26 cellular contexts compared by ENCODE assay signal in genomic region chr20:37976862-37977261, GRCh38. TPM values are rescaled to one million over a fixed set of nuclear protein-coding genes. Genes with fewer than 3 reads are reported as not detected.
DNase-seq lines count a peak whose midpoint lies in the region; ATAC-seq and TF ChIP-seq lines count a peak whose summit lies in the region.
"Had no signal": no experiment of that assay in that cellular context is flagged by ENCODE, and none has a peak within 500 bp of the region (broad histone marks: within the 10 kb centered on the region; RNA-seq: fewer than 3 reads in every experiment).

No MANE protein-coding gene starts in this region.

- H3K4me1 ChIP-seq in vagina (no peaks in the 10 kb centered on the region), foreskin keratinocyte (no peaks in the 10 kb centered on the region)
- H3K4me1 ChIP-seq: esophagus muscularis mucosa, heart left ventricle, tibial nerve had no signal

- POLR2A ChIA-PET in activated naive CD8-positive, alpha-beta T cell treated with anti-CD3 and anti-CD28 coated beads, Interleukin-2, amount 10 ng/mL, durations not matched to agents 7 days and 5 days (lab: Charles Lee): interaction anchor here (0.9 kb wide), 1 partner anchor 17 kb away, joined by 3 read pairs; no protein-coding TSS in a partner anchor

- H3K36me3 Mint-ChIP-seq in activated naive CD8-positive, alpha-beta T cell treated with anti-CD3 and anti-CD28 coated beads, Interleukin-2, amount 10 ng/mL, durations not matched to agents 7 days and 5 days: peaks cover 9% of the 10 kb centered on the region
- H3K36me3 Mint-ChIP-seq in activated naive CD8-positive, alpha-beta T cell treated with anti-CD3 and anti-CD28 coated beads for 36 hours: peaks cover 17% of the 10 kb centered on the region

- no peak for DNase-seq in activated naive CD8-positive, alpha-beta T cell treated with anti-CD3 and anti-CD28 coated beads, Interleukin-2, amount 10 ng/mL, durations not matched to agents 7 days and 5 days
- no peak for DNase-seq in activated naive CD8-positive, alpha-beta T cell treated with anti-CD3 and anti-CD28 coated beads for 36 hours
- DNase-seq in NCI-H526 (lab: John Stamatoyannopoulos, UW) (peak; percentile 80 to 91), iPS-NIHi11 (ENCODE audit: low spot score) (peak; percentile 39), vagina (ENCODE audit: extremely low spot score in 2 of 2) (peak; percentile 56 to 70), foreskin keratinocyte (no peak), HT-29 (ENCODE audit: low spot score) (no peak)
- DNase-seq: activated CD4-positive, alpha-beta memory T cell treated with anti-CD3 and anti-CD28 coated beads for 36 hours; amniotic stem cell; CD8-positive, alpha-beta memory T cell; DMS79 treated with DMSO at 0.1 percent for 48 hours; heart left ventricle; NCI-H2029; NCI-H524 treated with DMSO at 0.1 percent for 48 hours; OCI-M1; stimulated activated CD4-positive, alpha-beta T cell treated with anti-CD3 and anti-CD28 coated beads, Interleukin-15, amount 100 ng/mL, for 24 hours had no signal

- intact Hi-C loops in vagina (cut with DNase I): no loop called here

- H3K4me3 ChIP-seq in vagina: no peak overlapping the region
- H3K4me3 ChIP-seq: esophagus muscularis mucosa, heart left ventricle, K562, tibial nerve had no signal

- H3K27me3 ChIP-seq in vagina: no peaks in the 10 kb centered on the region
- H3K27me3 ChIP-seq in foreskin keratinocyte: peaks cover 19% of the 10 kb centered on the region
- H3K27me3 ChIP-seq: esophagus muscularis mucosa, heart left ventricle, tibial nerve had no signal

- no peak overlapping the region for H3K27ac Mint-ChIP-seq in activated naive CD8-positive, alpha-beta T cell treated with anti-CD3 and anti-CD28 coated beads, Interleukin-2, amount 10 ng/mL, durations not matched to agents 7 days and 5 days
- no peak overlapping the region for H3K27ac Mint-ChIP-seq in activated naive CD8-positive, alpha-beta T cell treated with anti-CD3 and anti-CD28 coated beads for 36 hours
- H3K27ac Mint-ChIP-seq: activated CD4-positive, alpha-beta memory T cell treated with anti-CD3 and anti-CD28 coated beads for 36 hours; activated T-helper 17 cell treated with anti-CD3 and anti-CD28 coated beads, Interleukin-2, amount 50 U/mL, for 72 hours; mesothelial cell of epicardium; stimulated activated memory B cell treated with anti-CD40 and anti-IgM and Interleukin-4, amounts not matched to agents 10 μg/mL and 1 μg/mL and 100 μg/mL, for 72 hours; T-helper 1 cell treated with Interleukin-12 subunit alpha and Interleukin-12 subunit beta and Interleukin-4 antibody, amounts not matched to agents 30 μg/mL and 1 μg/mL, for 36 hours had no signal

- H3K27ac ChIP-seq in vagina (no peak overlapping the region), foreskin keratinocyte (no peak overlapping the region)
- H3K27ac ChIP-seq: esophagus muscularis mucosa, heart left ventricle, tibial nerve, VCaP had no signal

- TF ChIP-seq CTCF in vagina (IDR thresholded peaks at IDR 0.05) (no peak), foreskin keratinocyte (conservative IDR thresholded peaks at IDR 0.05) (no peak)

- H3K9me3 ChIP-seq in vagina: no peaks in the 10 kb centered on the region
- H3K9me3 ChIP-seq: esophagus muscularis mucosa, heart left ventricle, tibial nerve had no signal

- TF ChIP-seq POLR2A in vagina (IDR thresholded peaks at IDR 0.05): no peak

- peak overlapping the region; percentile 24 for H3K4me3 Mint-ChIP-seq in activated naive CD8-positive, alpha-beta T cell treated with anti-CD3 and anti-CD28 coated beads, Interleukin-2, amount 10 ng/mL, durations not matched to agents 7 days and 5 days
- H3K4me3 Mint-ChIP-seq in activated naive CD8-positive, alpha-beta T cell treated with anti-CD3 and anti-CD28 coated beads for 36 hours: no peak overlapping the region
- H3K4me3 Mint-ChIP-seq: activated CD4-positive, alpha-beta memory T cell treated with anti-CD3 and anti-CD28 coated beads for 36 hours; activated T-helper 17 cell treated with anti-CD3 and anti-CD28 coated beads, Interleukin-2, amount 50 U/mL, for 72 hours; CD8-positive, alpha-beta memory T cell; central memory CD8-positive, alpha-beta T cell; mesothelial cell of epicardium; stimulated activated memory B cell treated with anti-CD40 and anti-IgM and Interleukin-4, amounts not matched to agents 10 μg/mL and 1 μg/mL and 100 μg/mL, for 72 hours; T-helper 1 cell treated with Interleukin-12 subunit alpha and Interleukin-12 subunit beta and Interleukin-4 antibody, amounts not matched to agents 30 μg/mL and 1 μg/mL, for 36 hours had no signal

- peaks cover 12% of the 10 kb centered on the region for H3K4me1 Mint-ChIP-seq in activated naive CD8-positive, alpha-beta T cell treated with anti-CD3 and anti-CD28 coated beads, Interleukin-2, amount 10 ng/mL, durations not matched to agents 7 days and 5 days
- peaks cover 12% of the 10 kb centered on the region for H3K4me1 Mint-ChIP-seq in activated naive CD8-positive, alpha-beta T cell treated with anti-CD3 and anti-CD28 coated beads for 36 hours
- H3K4me1 Mint-ChIP-seq: central memory CD8-positive, alpha-beta T cell had no signal

- H3K27me3 Mint-ChIP-seq in activated naive CD8-positive, alpha-beta T cell treated with anti-CD3 and anti-CD28 coated beads, Interleukin-2, amount 10 ng/mL, durations not matched to agents 7 days and 5 days: no peaks in the 10 kb centered on the region
- H3K27me3 Mint-ChIP-seq in activated naive CD8-positive, alpha-beta T cell treated with anti-CD3 and anti-CD28 coated beads for 36 hours: no peaks in the 10 kb centered on the region
- H3K27me3 Mint-ChIP-seq: activated CD4-positive, alpha-beta memory T cell treated with anti-CD3 and anti-CD28 coated beads for 36 hours; activated T-helper 17 cell treated with anti-CD3 and anti-CD28 coated beads, Interleukin-2, amount 50 U/mL, for 72 hours; central memory CD8-positive, alpha-beta T cell; stimulated activated memory B cell treated with anti-CD40 and anti-IgM and Interleukin-4, amounts not matched to agents 10 μg/mL and 1 μg/mL and 100 μg/mL, for 72 hours had no signal

- H3K9me3 Mint-ChIP-seq in activated naive CD8-positive, alpha-beta T cell treated with anti-CD3 and anti-CD28 coated beads, Interleukin-2, amount 10 ng/mL, durations not matched to agents 7 days and 5 days: no peaks in the 10 kb centered on the region
- no peaks in the 10 kb centered on the region for H3K9me3 Mint-ChIP-seq in activated naive CD8-positive, alpha-beta T cell treated with anti-CD3 and anti-CD28 coated beads for 36 hours
- H3K9me3 Mint-ChIP-seq: activated CD4-positive, alpha-beta memory T cell treated with anti-CD3 and anti-CD28 coated beads for 36 hours; activated T-helper 17 cell treated with anti-CD3 and anti-CD28 coated beads, Interleukin-2, amount 50 U/mL, for 72 hours; central memory CD8-positive, alpha-beta T cell; mesothelial cell of epicardium; stimulated activated memory B cell treated with anti-CD40 and anti-IgM and Interleukin-4, amounts not matched to agents 10 μg/mL and 1 μg/mL and 100 μg/mL, for 72 hours; T-helper 1 cell treated with Interleukin-12 subunit alpha and Interleukin-12 subunit beta and Interleukin-4 antibody, amounts not matched to agents 30 μg/mL and 1 μg/mL, for 36 hours had no signal

- peaks cover 0 to 5% of the 10 kb centered on the region in 2 donors for H3K36me3 ChIP-seq in vagina

- no peak for ATAC-seq in activated naive CD8-positive, alpha-beta T cell treated with anti-CD3 and anti-CD28 coated beads, Interleukin-2, amount 10 ng/mL, durations not matched to agents 7 days and 5 days (ENCODE audit: low read depth)
- ATAC-seq in foreskin keratinocyte (no peak), GM21717 (IDR thresholded peaks at IDR 0.05; ENCODE audit: unreplicated experiment) (no peak)
- ATAC-seq: activated T-helper 17 cell treated with anti-CD3 and anti-CD28 coated beads, Interleukin-2, amount 50 U/mL, for 72 hours; heart left ventricle; K562; stimulated activated memory B cell treated with anti-CD40 and anti-IgM and Interleukin-4, amounts not matched to agents 10 μg/mL and 1 μg/mL and 100 μg/mL, for 72 hours had no signal

RNA-seq across cellular contexts. Expression of gene TTI1, which starts 56.4 kb away (rescaled TPM):
- 10 to 100 TPM; 28.2 TPM for total RNA-seq in activated naive CD8-positive, alpha-beta T cell treated with anti-CD3 and anti-CD28 coated beads, Interleukin-2, amount 10 ng/mL, durations not matched to agents 7 days and 5 days
- 10 to 100 TPM; 38.1 to 40.7 TPM for total RNA-seq in activated naive CD8-positive, alpha-beta T cell treated with anti-CD3 and anti-CD28 coated beads for 36 hours
- total RNA-seq in vagina (13.5 TPM), foreskin keratinocyte (25.8 and 28.5 TPM in 2 replicates)
- 14.5 and 16.0 TPM in 2 replicates for polyA plus RNA-seq in foreskin keratinocyte
- 24.6 and 27.6 TPM in 2 replicates for total RNA-seq in HT-29 (2014; rRNA removed; shearing (Covaris generic))

RNA-seq across cellular contexts. Expression of gene RPRD1B, which starts 56.7 kb away (rescaled TPM):
- 10 to 100 TPM; 39.2 to 41.0 TPM for total RNA-seq in activated naive CD8-positive, alpha-beta T cell treated with anti-CD3 and anti-CD28 coated beads, Interleukin-2, amount 10 ng/mL, durations not matched to agents 7 days and 5 days
- total RNA-seq in activated naive CD8-positive, alpha-beta T cell treated with anti-CD3 and anti-CD28 coated beads for 36 hours: 10 to 100 TPM; 37.6 to 42.7 TPM
- total RNA-seq in vagina: 23.8 TPM
- 17.5 and 18.8 TPM in 2 replicates for total RNA-seq in foreskin keratinocyte
- polyA plus RNA-seq in foreskin keratinocyte: 7.3 and 8.5 TPM in 2 replicates
- 33.9 and 35.5 TPM in 2 replicates for total RNA-seq in HT-29 (2014; rRNA removed; shearing (Covaris generic))

Comparison
In these comparisons a context has a peak if more than half of its experiments do, and no peak if none do; other contexts are left out.
1. DNase-seq: peak in NCI-H526 (2 of 2), iPS-NIHi11 (single experiment) and vagina (2 of 2); none in activated naive CD8-positive, alpha-beta T cell treated with anti-CD3 and anti-CD28 coated beads, Interleukin-2, amount 10 ng/mL, durations not matched to agents 7 days and 5 days (single experiment), activated naive CD8-positive, alpha-beta T cell treated with anti-CD3 and anti-CD28 coated beads for 36 hours (single experiment), foreskin keratinocyte (0 of 2) and HT-29 (single experiment).